25 cellular contexts compared by ENCODE assay signal in the genomic region with DNA sequence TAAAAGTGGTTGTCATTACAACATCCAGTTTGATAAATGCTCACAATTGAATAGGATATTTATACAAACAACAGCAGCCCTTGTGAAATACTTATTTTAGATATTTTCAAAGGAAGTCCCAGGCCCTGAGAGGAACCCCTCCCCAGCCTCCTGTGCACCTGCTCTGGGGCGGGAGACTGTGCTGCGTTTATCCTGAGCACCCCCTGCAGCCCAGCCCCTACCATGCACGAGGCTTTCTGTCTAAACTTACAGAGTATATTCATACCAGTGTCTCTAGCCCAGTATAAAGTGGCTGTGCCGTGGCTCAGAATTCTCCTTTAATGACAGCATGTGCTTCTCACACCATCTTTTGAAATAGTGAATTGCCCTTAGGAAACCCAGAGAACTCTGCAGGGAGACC.
"Had no signal": no experiment of that assay in that cellular context is flagged by ENCODE, and none has a peak within 500 bp of the region (broad histone marks: within the 10 kb centered on the region; RNA-seq: fewer than 3 reads in every experiment).

No MANE protein-coding gene starts in this region.

- H3K36me3 ChIP-seq: brain microvascular endothelial cell, MG63, Peyer's patch, SJSA1 had no signal

- ATAC-seq: activated CD8-positive, alpha-beta T cell treated with anti-CD3 and anti-CD28 coated beads for 36 hours; activated T-cell treated with anti-CD3 and anti-CD28 coated beads, Interleukin-2, amount 50 U/mL, for 72 hours; activated T-helper 17 cell treated with anti-CD3 and anti-CD28 coated beads, Interleukin-2, amount 50 U/mL, for 72 hours; PC-3 had no signal

- H3K9ac ChIP-seq: SK-N-SH had no signal

- H3K4me2 ChIP-seq: SK-N-SH had no signal

- DNase-seq: activated CD4-positive, alpha-beta T cell treated with anti-CD3 and anti-CD28 coated beads, Interleukin-2, amount 50 U/mL, for 4 hours; activated CD8-positive, alpha-beta T cell treated with anti-CD3 and anti-CD28 coated beads for 36 hours; activated effector memory CD4-positive, alpha-beta T cell treated with anti-CD3 and anti-CD28 coated beads, Interleukin-2, amount 50 U/mL, for 16 hours; activated naive CD4-positive, alpha-beta T cell; activated naive CD4-positive, alpha-beta T cell treated with anti-CD3 and anti-CD28 coated beads, Interleukin-2, amount 50 U/mL, for 16 hours; activated naive CD8-positive, alpha-beta T cell treated with anti-CD3 and anti-CD28 coated beads for 36 hours; activated T-cell treated with anti-CD3 and anti-CD28 coated beads, Interleukin-2, amount 50 U/mL, for 1 hour; activated T-cell treated with anti-CD3 and anti-CD28 coated beads, Interleukin-2, amount 50 U/mL, for 72 hours; amniotic stem cell; aorta; brain microvascular endothelial cell; central memory CD4-positive, alpha-beta T cell; Kasumi-1; MG63; NCI-H1048; NCI-H1436; NCI-H2171 treated with DMSO at 0.1 percent for 48 hours; NCI-H2227 treated with DMSO at 0.1 percent for 48 hours; PC-3; Peyer's patch; RPMI8226; SHP77 treated with DMSO at 0.1 percent for 48 hours; SK-N-SH had no signal

- H3K27ac ChIP-seq: brain microvascular endothelial cell, Peyer's patch, SJSA1 had no signal

- H3K4me3 ChIP-seq: MG63, Peyer's patch, SJSA1 had no signal

- H3K9me3 ChIP-seq: MG63, Peyer's patch, SJSA1, SK-N-SH had no signal

- H3K4me1 ChIP-seq: Peyer's patch, SJSA1 had no signal

- H3K27me3 ChIP-seq: brain microvascular endothelial cell, MG63, Peyer's patch, SJSA1 had no signal
